In genomic region chr22:45229181-45229580, GRCh38 we compare ENCODE assay signal across 22 cellular contexts. TPM values are rescaled to one million over a fixed set of nuclear protein-coding genes. Genes with fewer than 3 reads are reported as not detected.
"Had no signal": no experiment of that assay in that cellular context is flagged by ENCODE, and none has a peak within 500 bp of the region (broad histone marks: within the 10 kb centered on the region; RNA-seq: fewer than 3 reads in every experiment).

No MANE protein-coding gene starts in this region.

- ATAC-seq: left colon; natural killer cell treated with Interleukin-12 subunit alpha and Interleukin-12 subunit beta and Interleukin-15 and Interleukin-18, amount 100 ng/mL, for 72 hours; psoas muscle; right lobe of liver; stimulated activated naive B cell treated with anti-CD40 and anti-IgM and Interleukin-4, amounts not matched to agents 10 μg/mL and 1 μg/mL and 100 μg/mL, for 72 hours; stimulated activated naive CD8-positive, alpha-beta T cell treated with anti-CD3 and anti-CD28 coated beads, Interleukin-15, amount 100 ng/mL, for 72 hours; upper lobe of right lung had no signal

- H3K4me3 ChIP-seq: hepatocyte, lung, neural progenitor cell, psoas muscle, right lobe of liver, testis, tibial nerve, upper lobe of right lung, vagina had no signal

- H3K9me3 Mint-ChIP-seq: natural killer cell treated with Interleukin-12 subunit alpha and Interleukin-12 subunit beta and Interleukin-15 and Interleukin-18, amount 100 ng/mL, for 72 hours; neural progenitor cell; stimulated activated naive B cell treated with anti-CD40 and anti-IgM and Interleukin-4, amounts not matched to agents 10 μg/mL and 1 μg/mL and 100 μg/mL, for 72 hours; stimulated activated naive CD8-positive, alpha-beta T cell treated with anti-CD3 and anti-CD28 coated beads, Interleukin-15, amount 100 ng/mL, for 72 hours had no signal

- H3K36me3 Mint-ChIP-seq: natural killer cell treated with Interleukin-12 subunit alpha and Interleukin-12 subunit beta and Interleukin-15 and Interleukin-18, amount 100 ng/mL, for 72 hours; neural progenitor cell had no signal

- H3K9me3 ChIP-seq: psoas muscle, right lobe of liver, testis, tibial nerve, upper lobe of right lung, vagina had no signal

- H3K36me3 ChIP-seq: neural progenitor cell, right lobe of liver, upper lobe of right lung, vagina had no signal

- H3K27me3 ChIP-seq: hepatocyte, neural progenitor cell, right lobe of liver, testis, tibial nerve, upper lobe of right lung, vagina had no signal

- H2AFZ ChIP-seq: hepatocyte, neural progenitor cell had no signal

- H3K4me2 ChIP-seq: hepatocyte, neural progenitor cell had no signal

- H3K4me1 ChIP-seq: psoas muscle had no signal

- H3K27ac ChIP-seq: hepatocyte, neural progenitor cell, psoas muscle, right lobe of liver, testis, upper lobe of right lung, vagina had no signal

- H3K27ac Mint-ChIP-seq: neural progenitor cell; stimulated activated naive CD8-positive, alpha-beta T cell treated with anti-CD3 and anti-CD28 coated beads, Interleukin-15, amount 100 ng/mL, for 72 hours had no signal

- H3K27me3 Mint-ChIP-seq: natural killer cell treated with Interleukin-12 subunit alpha and Interleukin-12 subunit beta and Interleukin-15 and Interleukin-18, amount 100 ng/mL, for 72 hours; stimulated activated naive B cell treated with anti-CD40 and anti-IgM and Interleukin-4, amounts not matched to agents 10 μg/mL and 1 μg/mL and 100 μg/mL, for 72 hours; stimulated activated naive CD8-positive, alpha-beta T cell treated with anti-CD3 and anti-CD28 coated beads, Interleukin-15, amount 100 ng/mL, for 72 hours had no signal

- H3K9ac ChIP-seq: neural progenitor cell had no signal

- DNase-seq: cortex of kidney; foreskin melanocyte; head of caudate nucleus; left colon; left ventricle myocardium superior; mesenchymal stem cell; midbrain; retina; stimulated activated CD4-positive, alpha-beta T cell treated with anti-CD3 and anti-CD28 coated beads, Interleukin-4, amount 100 ng/mL, for 24 hours; stimulated activated naive B cell treated with anti-CD40 and anti-IgM and Interleukin-4, amounts not matched to agents 10 μg/mL and 1 μg/mL and 100 μg/mL, for 72 hours; stimulated activated naive CD8-positive, alpha-beta T cell treated with anti-CD3 and anti-CD28 coated beads, Interleukin-15, amount 100 ng/mL, for 72 hours; testis; upper lobe of right lung had no signal

- H3K4me3 Mint-ChIP-seq: natural killer cell treated with Interleukin-12 subunit alpha and Interleukin-12 subunit beta and Interleukin-15 and Interleukin-18, amount 100 ng/mL, for 72 hours; neural progenitor cell; stimulated activated naive B cell treated with anti-CD40 and anti-IgM and Interleukin-4, amounts not matched to agents 10 μg/mL and 1 μg/mL and 100 μg/mL, for 72 hours; stimulated activated naive CD8-positive, alpha-beta T cell treated with anti-CD3 and anti-CD28 coated beads, Interleukin-15, amount 100 ng/mL, for 72 hours had no signal

RNA-seq across cellular contexts. Expression of gene UPK3A, which starts 55.6 kb away (rescaled TPM):
- polyA plus RNA-seq: esophagus had no signal
